Comparison of ENCODE assay signal across 23 cellular contexts in the genomic region with DNA sequence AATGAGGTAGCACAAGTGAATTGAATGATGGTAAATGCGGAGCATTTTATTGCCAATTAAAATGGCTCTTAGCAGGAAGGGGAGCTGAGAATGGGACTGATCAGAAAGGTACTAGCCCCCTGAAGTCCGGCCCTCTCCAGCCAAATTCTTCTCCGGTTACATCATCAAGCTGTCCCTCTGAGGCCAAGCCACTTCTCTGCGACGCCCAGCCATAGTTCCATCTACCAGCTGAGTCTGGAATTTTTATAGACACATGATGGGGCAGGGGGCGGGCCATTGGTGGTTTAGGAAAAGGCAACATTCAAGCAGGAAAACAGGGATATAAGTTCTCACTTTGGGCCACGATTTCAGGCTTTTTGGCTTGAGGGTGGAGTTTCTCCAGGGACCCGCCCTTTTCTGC. TPM values are rescaled to one million over a fixed set of nuclear protein-coding genes. Genes with fewer than 3 reads are reported as not detected.
"Had no signal": no experiment of that assay in that cellular context is flagged by ENCODE, and none has a peak within 500 bp of the region (broad histone marks: within the 10 kb centered on the region; RNA-seq: fewer than 3 reads in every experiment).

No MANE protein-coding gene starts in this region.

- H3K27ac ChIP-seq: ovary, psoas muscle, skin epidermis, tibial artery had no signal

- H3K4me3 Mint-ChIP-seq: activated B cell treated with CpG ODN at 0.5 μM for 24 hours; activated CD4-positive, alpha-beta T cell treated with anti-CD3 and anti-CD28 coated beads, Interleukin-2, amount 10 ng/mL, durations not matched to agents 24 days and 14 days; activated CD8-positive, alpha-beta T cell treated with anti-CD3 and anti-CD28 coated beads for 36 hours; activated naive CD4-positive, alpha-beta T cell treated with anti-CD3 and anti-CD28 coated beads for 36 hours; activated T-cell treated with anti-CD3 and anti-CD28 coated beads, Interleukin-2, amount 50 U/mL, for 24 hours; brain; memory B cell; naive thymus-derived CD4-positive, alpha-beta T cell; T-helper 2 cell treated with Interferon-gamma antibody and Interleukin-4, amounts not matched to agents 5 μg/mL and 100 μg/mL, for 36 hours had no signal

- H3K9me3 Mint-ChIP-seq: activated B cell treated with CpG ODN at 0.5 μM for 24 hours; activated CD4-positive, alpha-beta T cell treated with anti-CD3 and anti-CD28 coated beads, Interleukin-2, amount 10 ng/mL, durations not matched to agents 24 days and 14 days; activated CD8-positive, alpha-beta T cell treated with anti-CD3 and anti-CD28 coated beads for 36 hours; activated naive CD4-positive, alpha-beta T cell treated with anti-CD3 and anti-CD28 coated beads for 36 hours; activated T-cell treated with anti-CD3 and anti-CD28 coated beads, Interleukin-2, amount 50 U/mL, for 24 hours; activated T-helper 2 cell treated with anti-CD3 and anti-CD28 coated beads, Interferon-gamma antibody, Interleukin-2, Interleukin-4, amounts not matched to agents 10 μg/mL and 5 μg/mL and 100 μg/mL, durations not matched to agents 14 hours and 24 hours and 36 hours; brain; memory B cell; naive thymus-derived CD4-positive, alpha-beta T cell; T-helper 2 cell treated with Interferon-gamma antibody and Interleukin-4, amounts not matched to agents 5 μg/mL and 100 μg/mL, for 36 hours had no signal

- H3K4me1 ChIP-seq: psoas muscle, tibial artery had no signal

- H3K36me3 Mint-ChIP-seq: brain; memory B cell; naive thymus-derived CD4-positive, alpha-beta T cell had no signal

- ATAC-seq: activated CD8-positive, alpha-beta T cell treated with anti-CD3 and anti-CD28 coated beads for 36 hours; naive thymus-derived CD4-positive, alpha-beta T cell; psoas muscle; right cardiac atrium; stimulated activated naive CD8-positive, alpha-beta T cell treated with anti-CD3 and anti-CD28 coated beads, Interleukin-15, Interleukin-2, amounts not matched to agents 100 U/mL and 50 U/mL, for 24 hours had no signal

- H3K4me3 ChIP-seq: ovary, psoas muscle, skin epidermis, tibial artery had no signal

- H3K4me1 Mint-ChIP-seq: activated B cell treated with CpG ODN at 0.5 μM for 24 hours; activated CD4-positive, alpha-beta T cell treated with anti-CD3 and anti-CD28 coated beads, Interleukin-2, amount 10 ng/mL, durations not matched to agents 24 days and 14 days; brain; memory B cell; naive thymus-derived CD4-positive, alpha-beta T cell had no signal

- H3K27me3 ChIP-seq: ovary had no signal

- H3K36me3 ChIP-seq: ovary, tibial artery had no signal

- H3K27ac Mint-ChIP-seq: activated B cell treated with CpG ODN at 0.5 μM for 24 hours; activated CD4-positive, alpha-beta T cell treated with anti-CD3 and anti-CD28 coated beads, Interleukin-2, amount 10 ng/mL, durations not matched to agents 24 days and 14 days; activated CD8-positive, alpha-beta T cell treated with anti-CD3 and anti-CD28 coated beads for 36 hours; activated naive CD4-positive, alpha-beta T cell treated with anti-CD3 and anti-CD28 coated beads for 36 hours; activated T-cell treated with anti-CD3 and anti-CD28 coated beads, Interleukin-2, amount 50 U/mL, for 24 hours; activated T-helper 2 cell treated with anti-CD3 and anti-CD28 coated beads, Interferon-gamma antibody, Interleukin-2, Interleukin-4, amounts not matched to agents 10 μg/mL and 5 μg/mL and 100 μg/mL, durations not matched to agents 14 hours and 24 hours and 36 hours; brain; memory B cell; naive thymus-derived CD4-positive, alpha-beta T cell; T-helper 2 cell treated with Interferon-gamma antibody and Interleukin-4, amounts not matched to agents 5 μg/mL and 100 μg/mL, for 36 hours had no signal

- H3K9me3 ChIP-seq: ovary, psoas muscle, tibial artery had no signal

- DNase-seq: activated B cell treated with CpG ODN at 0.5 μM for 24 hours; activated CD4-positive, alpha-beta T cell treated with anti-CD3 and anti-CD28 coated beads, Interleukin-2, amount 10 ng/mL, durations not matched to agents 24 days and 14 days; activated CD8-positive, alpha-beta T cell treated with anti-CD3 and anti-CD28 coated beads for 36 hours; activated naive CD4-positive, alpha-beta T cell treated with anti-CD3 and anti-CD28 coated beads for 36 hours; activated T-cell treated with anti-CD3 and anti-CD28 coated beads, Interleukin-2, amount 50 U/mL, for 24 hours; caudate nucleus; foreskin melanocyte; naive thymus-derived CD4-positive, alpha-beta T cell; ovary; right cardiac atrium; stimulated activated naive CD8-positive, alpha-beta T cell treated with anti-CD3 and anti-CD28 coated beads, Interleukin-15, Interleukin-2, amounts not matched to agents 100 U/mL and 50 U/mL, for 24 hours; substantia nigra; tibial artery had no signal

RNA-seq across cellular contexts. Expression of a gene that starts 22.7 kb away (rescaled TPM):
- total RNA-seq: activated B cell treated with CpG ODN at 0.5 μM for 24 hours; activated CD4-positive, alpha-beta T cell treated with anti-CD3 and anti-CD28 coated beads, Interleukin-2, amount 10 ng/mL, durations not matched to agents 24 days and 14 days; activated naive CD4-positive, alpha-beta T cell treated with anti-CD3 and anti-CD28 coated beads for 36 hours; activated T-helper 2 cell treated with anti-CD3 and anti-CD28 coated beads, Interferon-gamma antibody, Interleukin-2, Interleukin-4, amounts not matched to agents 10 μg/mL and 5 μg/mL and 100 μg/mL, durations not matched to agents 14 hours and 24 hours and 36 hours; epithelial cell of proximal tubule; fibroblast of lung; liver; mucosa of gallbladder; psoas muscle had no signal
- polyA plus RNA-seq: fibroblast of lung, liver, psoas muscle had no signal
